ENCODE assay signal across 10 cellular contexts in genomic region chr3:13002398-13003124, GRCh38.
DNase-seq lines count a peak whose midpoint lies in the region; ATAC-seq and TF ChIP-seq lines count a peak whose summit lies in the region.
"Had no signal": no experiment of that assay in that cellular context is flagged by ENCODE, and none has a peak within 500 bp of the region (broad histone marks: within the 10 kb centered on the region; RNA-seq: fewer than 3 reads in every experiment).

No MANE protein-coding gene starts in this region.

- CTCF ChIA-PET in HEK293 (lab: Yijun Ruan, JAX) (interaction anchor here (0.6 kb wide), 2 partner anchors 26 to 433 kb away, joined by 3 to 5 read pairs; no protein-coding TSS in a partner anchor), MCF 10A (lab: Yijun Ruan, JAX) (no interaction called here)

- H3K4me2 ChIP-seq in MM.1S (ENCODE audit: low read depth, low read length), result peak overlapping the region; percentile 47

- H3K27ac ChIP-seq in HEK293 (ENCODE audit: extremely low read depth, low read depth, low read length) (no peak overlapping the region), MM.1S (ENCODE audit: low read length) (peak overlapping the region; percentile 69; the same call in 1 of the 2 replicates)

- intact Hi-C loops in MCF 10A (cut with micrococcal nuclease), result no loop called here

- H3K4me1 Mint-ChIP-seq in immature natural killer cell (peaks cover 92% of the 10 kb centered on the region in 2 donors), HFFc6 (ENCODE audit: low read depth) (no peaks in the 10 kb centered on the region), type B pancreatic cell (ENCODE audit: unreplicated experiment) (peaks cover 10% of the 10 kb centered on the region), MCF 10A (ENCODE audit: insufficient read depth, unreplicated experiment) (no peaks in the 10 kb centered on the region)

- no peak overlapping the region; the same call in 1 of the 2 replicates for H3K9ac ChIP-seq in MM.1S (ENCODE audit: low read length)

- POLR2A ChIA-PET in HEK293 (lab: Yijun Ruan, JAX), result no interaction called here
- POLR2A ChIA-PET in MCF 10A (lab: Yijun Ruan, JAX), result interaction anchor here (0.5 kb wide), 1 partner anchor 239 kb away, joined by 3 read pairs; no protein-coding TSS in a partner anchor

- no peak overlapping the region for H3K4me3 ChIP-seq in HEK293 (ENCODE audit: low read depth, low read length)
- no peak overlapping the region for H3K4me3 ChIP-seq in MM.1S (ENCODE audit: low read length)

- DNase-seq in MM.1S (peak; percentile 59), immature natural killer cell (peak; percentile 51 to 69 (median 56)), HFFc6 (no peak), COLO668 (lab: John Stamatoyannopoulos, UW; ENCODE audit: unreplicated experiment) (no peak), type B pancreatic cell (ENCODE audit: extremely low spot score, unreplicated experiment) (no peak), MCF 10A (ENCODE audit: unreplicated experiment) (no peak)
- DNase-seq: head of caudate nucleus; stimulated activated CD4-positive, alpha-beta T cell treated with anti-CD3 and anti-CD28 coated beads, Interleukin-4, amount 100 ng/mL, for 1 hour had no signal

- no peaks in the 10 kb centered on the region for H3K4me1 ChIP-seq in HEK293 (ENCODE audit: control insufficient read depth, insufficient read depth, low read length)
- H3K4me1 ChIP-seq in MM.1S (ENCODE audit: low read length), result peaks cover 83% of the 10 kb centered on the region

- H3F3A ChIP-seq in MM.1S (ENCODE audit: insufficient read depth, low read length), result peaks cover 36% of the 10 kb centered on the region

- no peaks in the 10 kb centered on the region for H3K36me3 ChIP-seq in HEK293 (ENCODE audit: control insufficient read depth in 2 of 2, insufficient read depth in 1 of 2, low read length in 2 of 2)
- peaks cover 6% of the 10 kb centered on the region for H3K36me3 ChIP-seq in MM.1S (replicated peaks; ENCODE audit: insufficient read depth, low read length)

- no peaks in the 10 kb centered on the region for H3K9me2 ChIP-seq in MM.1S (replicated peaks; ENCODE audit: insufficient read depth, low read length)

- H3K4me3 Mint-ChIP-seq in immature natural killer cell (peak overlapping the region; percentile 40 to 72 (median 53)), HFFc6 (no peak overlapping the region), type B pancreatic cell (no peak overlapping the region), MCF 10A (ENCODE audit: unreplicated experiment) (no peak overlapping the region)

- no peak overlapping the region for H2AFZ ChIP-seq in MM.1S (ENCODE audit: low read length)

- peaks cover 100% of the 10 kb centered on the region for H3K79me2 ChIP-seq in MM.1S (ENCODE audit: low read length)

- H3K9me3 Mint-ChIP-seq in immature natural killer cell (no peaks in the 10 kb centered on the region), HFFc6 (no peaks in the 10 kb centered on the region), type B pancreatic cell (no peaks in the 10 kb centered on the region), MCF 10A (ENCODE audit: unreplicated experiment) (no peaks in the 10 kb centered on the region)

- H3K36me3 Mint-ChIP-seq in immature natural killer cell (peaks cover 7 to 8% (median 8%) of the 10 kb centered on the region in 3 donors), HFFc6 (ENCODE audit: low read depth) (no peaks in the 10 kb centered on the region), type B pancreatic cell (no peaks in the 10 kb centered on the region), MCF 10A (ENCODE audit: insufficient read depth, unreplicated experiment) (no peaks in the 10 kb centered on the region)

- H3K9me3 ChIP-seq in HEK293 (ENCODE audit: control insufficient read depth, insufficient read depth, low read depth, low read length) (no peaks in the 10 kb centered on the region), MM.1S (replicated peaks; ENCODE audit: insufficient read depth, low read length) (no peaks in the 10 kb centered on the region)

- peak; percentile 70 for ATAC-seq in GM18868 (IDR thresholded peaks at IDR 0.05; ENCODE audit: unreplicated experiment)

- BruUV-seq in MCF 10A (replicated peaks; lab: Mats Ljungman, UMichigan), result no TSS peak

- H3K27ac Mint-ChIP-seq in immature natural killer cell (peak overlapping the region; percentile 95 to 100 (median 98)), HFFc6 (no peak overlapping the region), type B pancreatic cell (no peak overlapping the region), MCF 10A (ENCODE audit: low read depth, unreplicated experiment) (no peak overlapping the region)

- TF ChIP-seq CTCF in HEK293 (tag by site-specific recombination; IDR thresholded peaks at IDR 0.05), result no peak
- TF ChIP-seq CTCF in MM.1S (IDR thresholded peaks at IDR 0.05; ENCODE audit: low read length), result no peak
- no peak for TF ChIP-seq CTCF in HFFc6 (IDR thresholded peaks at IDR 0.05)
- TF ChIP-seq CTCF in type B pancreatic cell (conservative IDR thresholded peaks at IDR 0.05), result no peak
- TF ChIP-seq CTCF in MCF 10A (IDR thresholded peaks at IDR 0.05; ENCODE audit: unreplicated experiment), result no peak

- peaks cover 1 to 10% (median 4%) of the 10 kb centered on the region in 3 donors for H3K27me3 Mint-ChIP-seq in immature natural killer cell (ENCODE audit: low read depth in 3 of 3)
- peaks cover 60% of the 10 kb centered on the region for H3K27me3 Mint-ChIP-seq in HFFc6 (ENCODE audit: insufficient read depth)
- peaks cover 4% of the 10 kb centered on the region for H3K27me3 Mint-ChIP-seq in type B pancreatic cell
- H3K27me3 Mint-ChIP-seq in MCF 10A (ENCODE audit: insufficient read depth, unreplicated experiment), result peaks cover 29% of the 10 kb centered on the region

- no peaks in the 10 kb centered on the region for H4K20me1 ChIP-seq in MM.1S (ENCODE audit: insufficient read depth, low read length)

- H3K27me3 ChIP-seq in MM.1S (replicated peaks; ENCODE audit: insufficient read depth, low read length), result no peaks in the 10 kb centered on the region

TF ChIP-seq in HEK293, 187 proteins besides CTCF, POLR2A, EP300 and RAD21:
- TF ChIP-seq MZF1 (tag by site-specific recombination; IDR thresholded peaks at IDR 0.05; ENCODE audit: borderline replicate concordance) (peak; percentile 66; the same call in 1 of the 2 replicates), ZNF596 (tag by site-specific recombination; IDR thresholded peaks at IDR 0.05) (no peak), EGR2 (tag by site-specific recombination; IDR thresholded peaks at IDR 0.05; ENCODE audit: low read depth) (0 out of 2 replicates have a peak, but pooled peaks have one; percentile 12)

Comparison
In these comparisons a context has a peak if more than half of its experiments do, and no peak if none do; other contexts are left out.
1. DNase-seq: peak in MM.1S (single experiment) and immature natural killer cell (3 of 3); none in HFFc6 (single experiment), COLO668 (single experiment), type B pancreatic cell (single experiment) and MCF 10A (single experiment).
2. H3K27ac Mint-ChIP-seq: peak in immature natural killer cell (6 of 6); none in HFFc6 (single experiment), type B pancreatic cell (single experiment) and MCF 10A (single experiment).
3. H3K4me3 Mint-ChIP-seq: peak in immature natural killer cell (5 of 5); none in HFFc6 (single experiment), type B pancreatic cell (single experiment) and MCF 10A (single experiment).